Comparison of ENCODE assay signal across 18 cellular contexts in genomic region chr10:6065406-6065805, GRCh38. TPM values are rescaled to one million over a fixed set of nuclear protein-coding genes. Genes with fewer than 3 reads are reported as not detected.
A peak's percentile ranks its signal among the peaks of the same experiment; 100 is the strongest.
DNase-seq lines count a peak whose midpoint lies in the region; ATAC-seq, FAIRE-seq and TF ChIP-seq lines count a peak whose summit lies in the region.
"Had no signal": no experiment of that assay in that cellular context is flagged by ENCODE, and none has a peak within 500 bp of the region (broad histone marks: within the 10 kb centered on the region; RNA-seq: fewer than 3 reads in every experiment).

No MANE protein-coding gene starts in this region.

- 77% methylated on average over 3 of the region's 3 CpGs for WGBS in suprapubic skin

- H3K4me1 ChIP-seq in kidney (ENCODE audit: control insufficient read depth in 1 of 2, insufficient read depth in 1 of 2, low read depth in 1 of 2, low read length in 2 of 2) (peaks cover 4 to 8% of the 10 kb centered on the region in 2 donors), suprapubic skin (peaks cover 5% of the 10 kb centered on the region), foreskin keratinocyte (no peaks in the 10 kb centered on the region)
- H3K4me1 ChIP-seq: ascending aorta had no signal

- H3K9ac ChIP-seq in kidney (ENCODE audit: low read length in 2 of 2) = no peak overlapping the region

- H3K4me3 Mint-ChIP-seq in activated naive CD4-positive, alpha-beta T cell treated with anti-CD3 and anti-CD28 coated beads, Interleukin-2, amount 10 ng/mL, durations not matched to agents 7 days and 5 days = peak overlapping the region; percentile 28
- H3K4me3 Mint-ChIP-seq in activated CD8-positive, alpha-beta T cell treated with anti-CD3 and anti-CD28 coated beads for 36 hours = peak overlapping the region; percentile 57

- no peak overlapping the region for H3K4me3 ChIP-seq in kidney (ENCODE audit: low read length in 2 of 2)
- H3K4me3 ChIP-seq in suprapubic skin = no peak overlapping the region
- H3K4me3 ChIP-seq: ascending aorta, esophagus muscularis mucosa, K562, SJSA1 had no signal

- TF ChIP-seq CTCF in activated CD8-positive, alpha-beta T cell treated with anti-CD3 and anti-CD28 coated beads for 36 hours (IDR thresholded peaks at IDR 0.05) = no peak
- TF ChIP-seq CTCF in kidney (IDR thresholded peaks at IDR 0.05; ENCODE audit: borderline replicate concordance, extremely low read depth, insufficient read depth) = no peak
- TF ChIP-seq CTCF in suprapubic skin (IDR thresholded peaks at IDR 0.05) = no peak
- TF ChIP-seq CTCF in foreskin keratinocyte (conservative IDR thresholded peaks at IDR 0.05) = no peak

- no peak for FAIRE-seq in kidney (lab: Jason Lieb, UNC)
- FAIRE-seq: GM18507, K562, TTC549 had no signal

- H3K9me3 ChIP-seq in kidney (ENCODE audit: control insufficient read depth in 1 of 2, low read length in 2 of 2) (no peaks in the 10 kb centered on the region), suprapubic skin (no peaks in the 10 kb centered on the region)
- H3K9me3 ChIP-seq: ascending aorta, esophagus muscularis mucosa, SJSA1 had no signal

- H3K27me3 ChIP-seq in suprapubic skin (no peaks in the 10 kb centered on the region), foreskin keratinocyte (peaks cover 32% of the 10 kb centered on the region)
- H3K27me3 ChIP-seq: ascending aorta, esophagus muscularis mucosa, SJSA1 had no signal

- POLR2A ChIA-PET in activated CD8-positive, alpha-beta T cell treated with anti-CD3 and anti-CD28 coated beads for 36 hours (lab: Charles Lee) = interaction anchor here (1.6 to 29.2 kb wide), 4 partner anchors 10 to 25 kb away, joined by 5 to 846 read pairs (median 98); no protein-coding TSS in a partner anchor

- TF ChIP-seq EP300 in suprapubic skin (IDR thresholded peaks at IDR 0.05) = no peak

- intact Hi-C loops in activated CD8-positive, alpha-beta T cell treated with anti-CD3 and anti-CD28 coated beads for 36 hours (cut with micrococcal nuclease) = no loop called here
- intact Hi-C loops in kidney (cut with DNase I) = no loop called here

- CTCF ChIA-PET in activated naive CD4-positive, alpha-beta T cell treated with anti-CD3 and anti-CD28 coated beads, Interleukin-2, amount 10 ng/mL, durations not matched to agents 7 days and 5 days (lab: Charles Lee) = interaction anchor here (3.4 to 7.3 kb wide), 2 partner anchors 18 to 21 kb away, joined by 19 to 69 read pairs; no protein-coding TSS in a partner anchor
- CTCF ChIA-PET in activated CD8-positive, alpha-beta T cell treated with anti-CD3 and anti-CD28 coated beads for 36 hours (lab: Charles Lee) = interaction anchor here (3.2 to 3.6 kb wide), 3 partner anchors 14 to 21 kb away, joined by 15 to 44 read pairs (median 20); no protein-coding TSS in a partner anchor

- H3K9me3 Mint-ChIP-seq in activated naive CD4-positive, alpha-beta T cell treated with anti-CD3 and anti-CD28 coated beads, Interleukin-2, amount 10 ng/mL, durations not matched to agents 7 days and 5 days = peaks cover 4% of the 10 kb centered on the region
- no peaks in the 10 kb centered on the region for H3K9me3 Mint-ChIP-seq in activated CD8-positive, alpha-beta T cell treated with anti-CD3 and anti-CD28 coated beads for 36 hours
- H3K9me3 Mint-ChIP-seq: naive thymus-derived CD8-positive, alpha-beta T cell had no signal

- H3K27ac Mint-ChIP-seq in activated naive CD4-positive, alpha-beta T cell treated with anti-CD3 and anti-CD28 coated beads, Interleukin-2, amount 10 ng/mL, durations not matched to agents 7 days and 5 days = peak overlapping the region; percentile 63
- peak overlapping the region; percentile 90 for H3K27ac Mint-ChIP-seq in activated CD8-positive, alpha-beta T cell treated with anti-CD3 and anti-CD28 coated beads for 36 hours

- peaks cover 9% of the 10 kb centered on the region for H3K36me3 Mint-ChIP-seq in activated naive CD4-positive, alpha-beta T cell treated with anti-CD3 and anti-CD28 coated beads, Interleukin-2, amount 10 ng/mL, durations not matched to agents 7 days and 5 days
- peaks cover 22% of the 10 kb centered on the region for H3K36me3 Mint-ChIP-seq in activated CD8-positive, alpha-beta T cell treated with anti-CD3 and anti-CD28 coated beads for 36 hours (ENCODE audit: low read depth)
- H3K36me3 Mint-ChIP-seq: naive thymus-derived CD8-positive, alpha-beta T cell had no signal

- peak; percentile 0 for ATAC-seq in activated CD8-positive, alpha-beta T cell treated with anti-CD3 and anti-CD28 coated beads for 36 hours
- ATAC-seq in foreskin keratinocyte = no peak
- ATAC-seq in GM18861 (IDR thresholded peaks at IDR 0.05; ENCODE audit: unreplicated experiment) = no peak
- ATAC-seq: K562; naive thymus-derived CD8-positive, alpha-beta T cell had no signal

- TF ChIP-seq POLR2A in suprapubic skin (IDR thresholded peaks at IDR 0.05) = no peak

- no peaks in the 10 kb centered on the region for H3K36me3 ChIP-seq in kidney (ENCODE audit: control insufficient read depth in 1 of 2, insufficient read depth in 2 of 2, low read length in 2 of 2)
- H3K36me3 ChIP-seq in suprapubic skin = no peaks in the 10 kb centered on the region
- H3K36me3 ChIP-seq: ascending aorta, esophagus muscularis mucosa, SJSA1 had no signal

- H3K4me1 Mint-ChIP-seq in activated naive CD4-positive, alpha-beta T cell treated with anti-CD3 and anti-CD28 coated beads, Interleukin-2, amount 10 ng/mL, durations not matched to agents 7 days and 5 days = peaks cover 76% of the 10 kb centered on the region
- peaks cover 73% of the 10 kb centered on the region for H3K4me1 Mint-ChIP-seq in activated CD8-positive, alpha-beta T cell treated with anti-CD3 and anti-CD28 coated beads for 36 hours (ENCODE audit: low read depth)

- H3K27ac ChIP-seq in kidney (ENCODE audit: low read depth in 2 of 2, low read length in 2 of 2) = peak overlapping the region; percentile 34 to 47
- no peak overlapping the region for H3K27ac ChIP-seq in suprapubic skin
- no peak overlapping the region for H3K27ac ChIP-seq in foreskin keratinocyte
- H3K27ac ChIP-seq: ascending aorta, SJSA1 had no signal

- H3K27me3 Mint-ChIP-seq in activated naive CD4-positive, alpha-beta T cell treated with anti-CD3 and anti-CD28 coated beads, Interleukin-2, amount 10 ng/mL, durations not matched to agents 7 days and 5 days = no peaks in the 10 kb centered on the region
- no peaks in the 10 kb centered on the region for H3K27me3 Mint-ChIP-seq in activated CD8-positive, alpha-beta T cell treated with anti-CD3 and anti-CD28 coated beads for 36 hours
- H3K27me3 Mint-ChIP-seq: naive thymus-derived CD8-positive, alpha-beta T cell had no signal

- DNase-seq in activated naive CD4-positive, alpha-beta T cell treated with anti-CD3 and anti-CD28 coated beads, Interleukin-2, amount 10 ng/mL, durations not matched to agents 7 days and 5 days = no peak
- no peak for DNase-seq in activated naive CD4-positive, alpha-beta T cell (lab: John Stamatoyannopoulos, UW)
- peak; percentile 63 for DNase-seq in activated CD8-positive, alpha-beta T cell treated with anti-CD3 and anti-CD28 coated beads for 36 hours
- DNase-seq in kidney (no peak), suprapubic skin (ENCODE audit: low spot score in 2 of 2) (peak; percentile 17 to 45), foreskin keratinocyte (no peak), NCI-H1436 treated with DMSO at 0.1 percent for 48 hours (lab: John Stamatoyannopoulos, UW) (no peak)
- DNase-seq: cortex of kidney; naive thymus-derived CD8-positive, alpha-beta T cell; NCI-H1105; NCI-H345 had no signal

RNA-seq across cellular contexts. Expression of gene IL2RA, which starts 3.2 kb away (rescaled TPM):
- total RNA-seq in activated CD8-positive, alpha-beta T cell treated with anti-CD3 and anti-CD28 coated beads for 36 hours = 100 to 1,000 TPM; 868 to 874 TPM
- 11.9 TPM for total RNA-seq in kidney
- 0.54 TPM for polyA plus RNA-seq in kidney (ENCODE audit: insufficient read depth, low read depth, low replicate concordance)
- total RNA-seq in suprapubic skin = under 1 TPM in 2 of 4 donors, not detected in 2; 0.21 to 0.70 TPM
- total RNA-seq in foreskin keratinocyte = not detected in 2 replicates
- not detected in 2 replicates for polyA plus RNA-seq in foreskin keratinocyte
- total RNA-seq: ascending aorta, SJSA1 had no signal
- polyA plus RNA-seq: K562 had no signal

RNA-seq across cellular contexts. Expression of gene RBM17, which starts 23.4 kb away (rescaled TPM):
- total RNA-seq in activated CD8-positive, alpha-beta T cell treated with anti-CD3 and anti-CD28 coated beads for 36 hours = 100 to 1,000 TPM; 284 to 285 TPM
- total RNA-seq in kidney (91.9 TPM), suprapubic skin (10 to 100 TPM; 31.9 to 85.6 (median 42.9) TPM), foreskin keratinocyte (65.9 and 87.2 TPM in 2 replicates)
- polyA plus RNA-seq in kidney (ENCODE audit: insufficient read depth, low read depth, low replicate concordance) (46.4 TPM), foreskin keratinocyte (81.3 and 105 TPM in 2 replicates)

Comparison
In these comparisons a context has a peak if more than half of its experiments do, and no peak if none do; other contexts are left out.
1. DNase-seq: peak in activated CD8-positive, alpha-beta T cell treated with anti-CD3 and anti-CD28 coated beads for 36 hours (single experiment) and suprapubic skin (2 of 2); none in activated naive CD4-positive, alpha-beta T cell treated with anti-CD3 and anti-CD28 coated beads, Interleukin-2, amount 10 ng/mL, durations not matched to agents 7 days and 5 days (single experiment), activated naive CD4-positive, alpha-beta T cell (0 of 4), kidney (single experiment), foreskin keratinocyte (0 of 2) and NCI-H1436 treated with DMSO at 0.1 percent for 48 hours (single experiment).
2. H3K27ac ChIP-seq: peak in kidney (2 of 2); none in suprapubic skin (single experiment) and foreskin keratinocyte (single experiment).
3. RNA of gene IL2RA, which starts 3.2 kb away (total RNA-seq): 868 to 874 TPM in activated CD8-positive, alpha-beta T cell treated with anti-CD3 and anti-CD28 coated beads for 36 hours; 11.9 TPM in kidney (single experiment), 0.21 to 0.70 TPM in suprapubic skin and not detected in foreskin keratinocyte; every median in the first group is over 10 times any median in the second.